ENCODE assay signal across 12 cellular contexts in genomic region chr16:1775006-1775845, GRCh38. TPM values are rescaled to one million over a fixed set of nuclear protein-coding genes. Genes with fewer than 3 reads are reported as not detected.
A peak's percentile ranks its signal among the peaks of the same experiment; 100 is the strongest.
DNase-seq lines count a peak whose midpoint lies in the region; ATAC-seq and TF ChIP-seq lines count a peak whose summit lies in the region.
"Had no signal": no experiment of that assay in that cellular context is flagged by ENCODE, and none has a peak within 500 bp of the region (broad histone marks: within the 10 kb centered on the region; RNA-seq: fewer than 3 reads in every experiment).

No MANE protein-coding gene starts in this region.

- peak overlapping the region; percentile 49 to 51 for H3K4me3 Mint-ChIP-seq in activated T-cell treated with anti-CD3 and anti-CD28 coated beads, Interleukin-2, amount 50 U/mL, for 72 hours
- peak overlapping the region; percentile 36 for H3K4me3 Mint-ChIP-seq in chondrocyte (ENCODE audit: unreplicated experiment)
- H3K4me3 Mint-ChIP-seq in HFFc6, result no peak overlapping the region

- 81 to 89% (median 84%) methylated on average over 29 to 30 of the region's 30 CpGs for WGBS in psoas muscle, 3 donors

- H3K9me3 Mint-ChIP-seq in activated T-cell treated with anti-CD3 and anti-CD28 coated beads, Interleukin-2, amount 50 U/mL, for 72 hours, result no peaks in the 10 kb centered on the region
- no peaks in the 10 kb centered on the region for H3K9me3 Mint-ChIP-seq in chondrocyte (ENCODE audit: low read depth)
- H3K9me3 Mint-ChIP-seq in HFFc6, result no peaks in the 10 kb centered on the region

- DNase-seq in activated T-cell treated with anti-CD3 and anti-CD28 coated beads, Interleukin-2, amount 50 U/mL, for 72 hours, result no peak
- no peak for DNase-seq in activated T-cell treated with anti-CD3 and anti-CD28 coated beads, Interleukin-2, amount 50 U/mL, for 48 hours
- DNase-seq in OCI-LY7 (ENCODE audit: low spot score) (no peak), chondrocyte (ENCODE audit: low spot score) (no peak), psoas muscle (peak; percentile 12 to 65), HFFc6 (no peak), MM.1S (no peak)
- DNase-seq: EL; NCI-H2029 treated with DMSO at 0.1 percent for 48 hours; stimulated activated CD8-positive, alpha-beta memory T cell treated with anti-CD3 and anti-CD28 coated beads, Interleukin-4, amount 100 ng/mL, for 48 hours; uterus had no signal

- no peak overlapping the region for H2AFZ ChIP-seq in OCI-LY7 (ENCODE audit: low read length)
- H2AFZ ChIP-seq in MM.1S (ENCODE audit: low read length), result no peak overlapping the region

- H3K9me2 ChIP-seq in OCI-LY7 (ENCODE audit: insufficient read depth, low read length) (no peaks in the 10 kb centered on the region), MM.1S (replicated peaks; ENCODE audit: insufficient read depth, low read length) (no peaks in the 10 kb centered on the region)

- no peaks in the 10 kb centered on the region for H3K27me3 Mint-ChIP-seq in activated T-cell treated with anti-CD3 and anti-CD28 coated beads, Interleukin-2, amount 50 U/mL, for 72 hours (ENCODE audit: low read depth)
- H3K27me3 Mint-ChIP-seq in chondrocyte (ENCODE audit: low read depth) (no peaks in the 10 kb centered on the region), HFFc6 (ENCODE audit: insufficient read depth) (peaks cover 26% of the 10 kb centered on the region)

- peak overlapping the region; percentile 100; the same call in 1 of the 2 replicates for H3K4me2 ChIP-seq in OCI-LY7 (ENCODE audit: low read length)
- H3K4me2 ChIP-seq in MM.1S (ENCODE audit: low read depth, low read length), result no peak overlapping the region

- H4K20me1 ChIP-seq in OCI-LY7 (ENCODE audit: insufficient read depth, low read length) (no peaks in the 10 kb centered on the region), MM.1S (ENCODE audit: insufficient read depth, low read length) (no peaks in the 10 kb centered on the region)

- H3K79me2 ChIP-seq in OCI-LY7 (ENCODE audit: insufficient read depth, low read depth, low read length) (peaks cover 26% of the 10 kb centered on the region; the same call in 1 of the 2 replicates), MM.1S (ENCODE audit: low read length) (peaks cover 56% of the 10 kb centered on the region)

- H3K36me3 Mint-ChIP-seq in activated T-cell treated with anti-CD3 and anti-CD28 coated beads, Interleukin-2, amount 50 U/mL, for 72 hours (ENCODE audit: insufficient read depth in 2 of 2), result peaks cover 4 to 6% of the 10 kb centered on the region in 2 donors
- H3K36me3 Mint-ChIP-seq in chondrocyte (ENCODE audit: low read depth), result peaks cover 6% of the 10 kb centered on the region
- peaks cover 7% of the 10 kb centered on the region for H3K36me3 Mint-ChIP-seq in HFFc6 (ENCODE audit: low read depth)

- H3K27me3 ChIP-seq in psoas muscle (ENCODE audit: insufficient read depth in 3 of 3, low read length in 2 of 3) (no peaks in the 10 kb centered on the region), MM.1S (replicated peaks; ENCODE audit: insufficient read depth, low read length) (no peaks in the 10 kb centered on the region)
- H3K27me3 ChIP-seq: uterus had no signal

- peaks cover 12% of the 10 kb centered on the region for H3K4me1 Mint-ChIP-seq in activated T-cell treated with anti-CD3 and anti-CD28 coated beads, Interleukin-2, amount 50 U/mL, for 72 hours (ENCODE audit: low read depth)
- H3K4me1 Mint-ChIP-seq in chondrocyte (ENCODE audit: low read depth) (peaks cover 22% of the 10 kb centered on the region), HFFc6 (ENCODE audit: low read depth) (peaks cover 14% of the 10 kb centered on the region)

- peaks cover 63% of the 10 kb centered on the region for H3K36me3 ChIP-seq in OCI-LY7 (ENCODE audit: insufficient read depth, low read length)
- peaks cover 0 to 53% of the 10 kb centered on the region in 2 donors for H3K36me3 ChIP-seq in psoas muscle (ENCODE audit: insufficient read depth in 1 of 2, low read depth in 1 of 2)
- no peaks in the 10 kb centered on the region for H3K36me3 ChIP-seq in MM.1S (replicated peaks; ENCODE audit: insufficient read depth, low read length)
- H3K36me3 ChIP-seq: uterus had no signal

- H3K9me3 ChIP-seq in OCI-LY7 (ENCODE audit: low read length) (no peaks in the 10 kb centered on the region), psoas muscle (no peaks in the 10 kb centered on the region), MM.1S (replicated peaks; ENCODE audit: insufficient read depth, low read length) (no peaks in the 10 kb centered on the region)
- H3K9me3 ChIP-seq: uterus had no signal

- BruUV-seq in OCI-LY7 (replicated peaks; lab: Mats Ljungman, UMichigan), result no TSS peak

- no peak overlapping the region for H3K27ac Mint-ChIP-seq in activated T-cell treated with anti-CD3 and anti-CD28 coated beads, Interleukin-2, amount 50 U/mL, for 72 hours
- no peak overlapping the region for H3K27ac Mint-ChIP-seq in chondrocyte (ENCODE audit: unreplicated experiment)
- no peak overlapping the region for H3K27ac Mint-ChIP-seq in HFFc6

- H3K9ac ChIP-seq in MM.1S (ENCODE audit: low read length), result no peak overlapping the region

- TF ChIP-seq CTCF in OCI-LY7 (conservative IDR thresholded peaks at IDR 0.05; ENCODE audit: low read length) (no peak), chondrocyte (IDR thresholded peaks at IDR 0.05) (no peak), psoas muscle (IDR thresholded peaks at IDR 0.05) (no peak), HFFc6 (IDR thresholded peaks at IDR 0.05) (no peak), MM.1S (IDR thresholded peaks at IDR 0.05; ENCODE audit: low read length) (no peak)

- TF ChIP-seq POLR2A in GM18505 (IDR thresholded peaks at IDR 0.05; ENCODE audit: borderline replicate concordance, extremely low read depth, insufficient read depth, insufficient read length), result no peak

- CTCF ChIA-PET in OCI-LY7 (lab: Charles Lee; ENCODE audit: unreplicated experiment), result no interaction called here

- H3K27ac ChIP-seq in OCI-LY7 (ENCODE audit: low read depth, low read length, poor library complexity, severe bottlenecking), result no peak overlapping the region
- H3K27ac ChIP-seq in psoas muscle, result no peak overlapping the region
- no peak overlapping the region for H3K27ac ChIP-seq in MM.1S (ENCODE audit: low read length)
- H3K27ac ChIP-seq: uterus had no signal

- POLR2A ChIA-PET in OCI-LY7 (lab: Charles Lee), result no interaction called here

- H3F3A ChIP-seq in MM.1S (ENCODE audit: insufficient read depth, low read length), result peaks cover 13% of the 10 kb centered on the region

- H3K4me3 ChIP-seq in OCI-LY7 (ENCODE audit: low read depth, low read length, poor library complexity, severe bottlenecking) (no peak overlapping the region), psoas muscle (no peak overlapping the region), MM.1S (ENCODE audit: low read length) (no peak overlapping the region)
- H3K4me3 ChIP-seq: uterus had no signal

- H3K4me1 ChIP-seq in OCI-LY7 (ENCODE audit: insufficient read depth, low read length, poor library complexity, severe bottlenecking) (peaks cover 19% of the 10 kb centered on the region), psoas muscle (peaks cover 23% of the 10 kb centered on the region), MM.1S (ENCODE audit: low read length) (0 out of 2 replicates have a peak, but pooled peaks cover 3% of the 10 kb centered on the region)

- intact Hi-C loops in OCI-LY7 (cut with micrococcal nuclease; ENCODE audit: unreplicated experiment) (no loop called here), psoas muscle (cut with DNase I) (loop anchor here in 1 of 2 donors (10.0 kb wide), 1 partner anchor 170 kb away; the partner anchor contains the start of gene MSRB1)

- ATAC-seq in activated T-cell treated with anti-CD3 and anti-CD28 coated beads, Interleukin-2, amount 50 U/mL, for 72 hours (replicated peaks in 1 of 2), result no peak
- ATAC-seq in psoas muscle (no peak), GM18505 (IDR thresholded peaks at IDR 0.05; ENCODE audit: unreplicated experiment) (no peak)

RNA-seq across cellular contexts. Expression of gene MRPS34, which starts 2.3 kb away (rescaled TPM):
- 100 to 1,000 TPM in 1 of 2 donors, 10 to 100 TPM in 1; 86.0 to 123 TPM for total RNA-seq in activated T-cell treated with anti-CD3 and anti-CD28 coated beads, Interleukin-2, amount 50 U/mL, for 72 hours
- total RNA-seq in OCI-LY7 (2014; rRNA removed; shearing (Covaris generic)), result 170 and 190 TPM in 2 replicates
- 176 and 196 TPM in 2 replicates for total RNA-seq in OCI-LY7 (2022)
- total RNA-seq in chondrocyte, result 54.5 to 78.7 TPM (median 60.4 TPM) in 3 replicates
- 10 to 100 TPM; 56.3 to 75.1 (median 71.4) TPM for total RNA-seq in psoas muscle
- 100 to 1,000 TPM in 2 of 3 donors, 10 to 100 TPM in 1; 85.6 to 172 (median 138) TPM for polyA plus RNA-seq in psoas muscle
- 100 to 1,000 TPM; 122 to 161 (median 132) TPM for total RNA-seq in HFFc6 (2021; fragmentation: NEBNext Ultra II Directional; extraction: Animal tissue kit (Norgen Biotek cat#: 25700))

RNA-seq across cellular contexts. Expression of gene EME2, which starts 2.6 kb away (rescaled TPM):
- 10 to 100 TPM; 14.4 to 18.6 TPM for total RNA-seq in activated T-cell treated with anti-CD3 and anti-CD28 coated beads, Interleukin-2, amount 50 U/mL, for 72 hours
- 22.0 and 23.8 TPM in 2 replicates for total RNA-seq in OCI-LY7 (2014; rRNA removed; shearing (Covaris generic))
- total RNA-seq in OCI-LY7 (2022) (48.5 and 51.8 TPM in 2 replicates), chondrocyte (16.9 to 28.4 TPM (median 19.7 TPM) in 3 replicates), psoas muscle (10 to 100 TPM in 1 of 4 donors, 1 to 10 TPM in 3; 4.3 to 11.3 (median 5.9) TPM)
- 1 to 10 TPM; 2.6 to 5.2 (median 4.5) TPM for polyA plus RNA-seq in psoas muscle
- 10 to 100 TPM; 11.4 to 16.1 (median 12.3) TPM for total RNA-seq in HFFc6 (2021; fragmentation: NEBNext Ultra II Directional; extraction: Animal tissue kit (Norgen Biotek cat#: 25700))

RNA-seq across cellular contexts. Expression of gene NME3, which starts 3.9 kb away (rescaled TPM):
- total RNA-seq in activated T-cell treated with anti-CD3 and anti-CD28 coated beads, Interleukin-2, amount 50 U/mL, for 72 hours, result 10 to 100 TPM; 55.0 to 56.1 TPM
- total RNA-seq in OCI-LY7 (2014; rRNA removed; shearing (Covaris generic)), result 38.2 and 54.5 TPM in 2 replicates
- total RNA-seq in OCI-LY7 (2022), result 30.6 and 34.8 TPM in 2 replicates
- total RNA-seq in chondrocyte, result 51.0 to 62.9 TPM (median 53.8 TPM) in 3 replicates
- total RNA-seq in psoas muscle, result 10 to 100 TPM in 3 of 4 donors, 1 to 10 TPM in 1; 9.9 to 23.8 (median 13.8) TPM
- 10 to 100 TPM; 18.8 to 27.1 (median 22.4) TPM for polyA plus RNA-seq in psoas muscle
- total RNA-seq in HFFc6 (2021; fragmentation: NEBNext Ultra II Directional; extraction: Animal tissue kit (Norgen Biotek cat#: 25700)), result 10 to 100 TPM; 28.2 to 61.0 (median 31.3) TPM

RNA-seq across cellular contexts. Expression of gene SPSB3, which starts 7.1 kb away (rescaled TPM):
- total RNA-seq in activated T-cell treated with anti-CD3 and anti-CD28 coated beads, Interleukin-2, amount 50 U/mL, for 72 hours, result 10 to 100 TPM; 37.1 to 40.1 TPM
- total RNA-seq in OCI-LY7 (2014; rRNA removed; shearing (Covaris generic)), result 52.4 and 53.7 TPM in 2 replicates
- total RNA-seq in OCI-LY7 (2022) (33.6 and 39.5 TPM in 2 replicates), chondrocyte (30.8 to 32.1 TPM (median 31.5 TPM) in 3 replicates), psoas muscle (10 to 100 TPM; 38.4 to 59.5 (median 49.9) TPM)
- 100 to 1,000 TPM in 1 of 3 donors, 10 to 100 TPM in 2; 26.3 to 108 (median 78.1) TPM for polyA plus RNA-seq in psoas muscle
- total RNA-seq in HFFc6 (2021; fragmentation: NEBNext Ultra II Directional; extraction: Animal tissue kit (Norgen Biotek cat#: 25700)), result 10 to 100 TPM; 12.3 to 15.8 (median 13.9) TPM

RNA-seq across cellular contexts. Expression of gene NUBP2, which starts 7.5 kb away (rescaled TPM):
- total RNA-seq in activated T-cell treated with anti-CD3 and anti-CD28 coated beads, Interleukin-2, amount 50 U/mL, for 72 hours, result 10 to 100 TPM; 47.8 to 50.1 TPM
- total RNA-seq in OCI-LY7 (2014; rRNA removed; shearing (Covaris generic)), result 70.5 and 94.9 TPM in 2 replicates
- total RNA-seq in OCI-LY7 (2022) (58.2 and 62.7 TPM in 2 replicates), chondrocyte (36.5 to 46.0 TPM (median 40.7 TPM) in 3 replicates), psoas muscle (10 to 100 TPM; 34.7 to 44.7 (median 38.5) TPM)
- 10 to 100 TPM; 61.9 to 96.0 (median 76.1) TPM for polyA plus RNA-seq in psoas muscle
- 10 to 100 TPM; 41.5 to 53.8 (median 43.5) TPM for total RNA-seq in HFFc6 (2021; fragmentation: NEBNext Ultra II Directional; extraction: Animal tissue kit (Norgen Biotek cat#: 25700))

Comparison
In these comparisons a context has a peak if more than half of its experiments do, and no peak if none do; other contexts are left out.
1. DNase-seq: peak in psoas muscle (2 of 2); none in activated T-cell treated with anti-CD3 and anti-CD28 coated beads, Interleukin-2, amount 50 U/mL, for 72 hours (0 of 2), activated T-cell treated with anti-CD3 and anti-CD28 coated beads, Interleukin-2, amount 50 U/mL, for 48 hours (0 of 2), OCI-LY7 (single experiment), chondrocyte (single experiment), HFFc6 (single experiment) and MM.1S (single experiment).